In the genomic region with DNA sequence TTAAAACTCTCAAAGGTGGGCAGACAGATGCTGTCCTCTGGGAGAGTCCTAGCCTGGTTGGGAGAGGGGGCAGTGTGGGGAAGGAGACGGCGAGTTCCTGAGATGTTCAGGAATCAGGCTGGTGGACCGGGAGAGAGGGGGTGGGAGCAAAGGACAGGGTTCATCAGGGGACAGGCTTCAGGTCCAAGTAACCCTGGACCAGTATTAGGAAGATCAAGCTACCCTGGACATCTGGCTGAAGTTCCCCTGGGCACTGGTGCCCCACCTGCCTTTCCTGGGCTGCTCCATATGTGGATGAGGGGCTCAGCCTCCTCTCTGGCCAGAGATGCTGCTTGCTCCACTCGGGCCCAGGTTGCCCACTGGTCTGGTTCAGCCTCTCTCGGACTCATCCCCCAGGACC, we compare ENCODE assay signal across 17 cellular contexts. TPM values are rescaled to one million over a fixed set of nuclear protein-coding genes. Genes with fewer than 3 reads are reported as not detected.
"Had no signal": no experiment of that assay in that cellular context is flagged by ENCODE, and none has a peak within 500 bp of the region (broad histone marks: within the 10 kb centered on the region; RNA-seq: fewer than 3 reads in every experiment).

No MANE protein-coding gene starts in this region.

- H3K4me3 Mint-ChIP-seq: activated CD8-positive, alpha-beta T cell treated with anti-CD3 and anti-CD28 coated beads, Interleukin-2, amount 10 ng/mL, durations not matched to agents 7 days and 5 days; activated T-helper 1 cell treated with anti-CD3 and anti-CD28 coated beads, Interleukin-12 subunit alpha, Interleukin-12 subunit beta, Interleukin-2, Interleukin-4 antibody, amounts not matched to agents 30 ng/mL and 10 ng/mL and 1 ng/mL, durations not matched to agents 14 hours and 24 hours and 36 hours; central memory CD8-positive, alpha-beta T cell; naive thymus-derived CD4-positive, alpha-beta T cell; WTC11 had no signal

- DNase-seq: activated CD4-positive, alpha-beta T cell treated with anti-CD3 and anti-CD28 coated beads for 48 hours; activated CD8-positive, alpha-beta T cell treated with anti-CD3 and anti-CD28 coated beads, Interleukin-2, amount 10 ng/mL, durations not matched to agents 7 days and 5 days; activated naive CD4-positive, alpha-beta T cell treated with Interleukin-2 at 50 U/mL for 16 hours; cortex of kidney; effector memory CD4-positive, alpha-beta T cell; hypothalamus; naive thymus-derived CD4-positive, alpha-beta T cell had no signal

- H3K4me1 Mint-ChIP-seq: central memory CD8-positive, alpha-beta T cell had no signal

- H3K4me3 ChIP-seq: lung, SK-N-MC, skin epidermis had no signal

- H3K36me3 Mint-ChIP-seq: naive thymus-derived CD4-positive, alpha-beta T cell; WTC11 had no signal

- H3K9me3 Mint-ChIP-seq: activated T-helper 1 cell treated with anti-CD3 and anti-CD28 coated beads, Interleukin-12 subunit alpha, Interleukin-12 subunit beta, Interleukin-2, Interleukin-4 antibody, amounts not matched to agents 30 ng/mL and 10 ng/mL and 1 ng/mL, durations not matched to agents 14 hours and 24 hours and 36 hours; central memory CD8-positive, alpha-beta T cell; naive thymus-derived CD4-positive, alpha-beta T cell; WTC11 had no signal

- H3K27ac Mint-ChIP-seq: activated CD8-positive, alpha-beta T cell treated with anti-CD3 and anti-CD28 coated beads, Interleukin-2, amount 10 ng/mL, durations not matched to agents 7 days and 5 days; activated T-helper 1 cell treated with anti-CD3 and anti-CD28 coated beads, Interleukin-12 subunit alpha, Interleukin-12 subunit beta, Interleukin-2, Interleukin-4 antibody, amounts not matched to agents 30 ng/mL and 10 ng/mL and 1 ng/mL, durations not matched to agents 14 hours and 24 hours and 36 hours; WTC11 had no signal

- H3K27ac ChIP-seq: SK-N-MC, skin epidermis had no signal

RNA-seq across cellular contexts. Expression of gene IP6K3, which starts 1.1 kb away (rescaled TPM):
- total RNA-seq: activated CD8-positive, alpha-beta T cell treated with anti-CD3 and anti-CD28 coated beads, Interleukin-2, amount 10 ng/mL, durations not matched to agents 7 days and 5 days; activated T-helper 1 cell treated with anti-CD3 and anti-CD28 coated beads, Interleukin-12 subunit alpha, Interleukin-12 subunit beta, Interleukin-2, Interleukin-4 antibody, amounts not matched to agents 30 ng/mL and 10 ng/mL and 1 ng/mL, durations not matched to agents 14 hours and 24 hours and 36 hours; mononuclear cell; naive thymus-derived CD4-positive, alpha-beta T cell; T-helper 1 cell treated with Interleukin-12 subunit alpha and Interleukin-12 subunit beta and Interleukin-4 antibody, amounts not matched to agents 30 ng/mL and 1 ng/mL, for 36 hours had no signal
- polyA plus RNA-seq: naive thymus-derived CD4-positive, alpha-beta T cell had no signal

RNA-seq across cellular contexts. Expression of gene MLN, which starts 56.0 kb away (rescaled TPM):
- total RNA-seq: activated CD8-positive, alpha-beta T cell treated with anti-CD3 and anti-CD28 coated beads, Interleukin-2, amount 10 ng/mL, durations not matched to agents 7 days and 5 days; activated T-helper 1 cell treated with anti-CD3 and anti-CD28 coated beads, Interleukin-12 subunit alpha, Interleukin-12 subunit beta, Interleukin-2, Interleukin-4 antibody, amounts not matched to agents 30 ng/mL and 10 ng/mL and 1 ng/mL, durations not matched to agents 14 hours and 24 hours and 36 hours; lung; mononuclear cell; naive thymus-derived CD4-positive, alpha-beta T cell; omental fat pad; T-helper 1 cell treated with Interleukin-12 subunit alpha and Interleukin-12 subunit beta and Interleukin-4 antibody, amounts not matched to agents 30 ng/mL and 1 ng/mL, for 36 hours; urinary bladder; WTC11 had no signal
- polyA plus RNA-seq: lung; naive thymus-derived CD4-positive, alpha-beta T cell; urinary bladder had no signal
